Comparison of ENCODE assay signal across 1 cellular context in the genomic region with DNA sequence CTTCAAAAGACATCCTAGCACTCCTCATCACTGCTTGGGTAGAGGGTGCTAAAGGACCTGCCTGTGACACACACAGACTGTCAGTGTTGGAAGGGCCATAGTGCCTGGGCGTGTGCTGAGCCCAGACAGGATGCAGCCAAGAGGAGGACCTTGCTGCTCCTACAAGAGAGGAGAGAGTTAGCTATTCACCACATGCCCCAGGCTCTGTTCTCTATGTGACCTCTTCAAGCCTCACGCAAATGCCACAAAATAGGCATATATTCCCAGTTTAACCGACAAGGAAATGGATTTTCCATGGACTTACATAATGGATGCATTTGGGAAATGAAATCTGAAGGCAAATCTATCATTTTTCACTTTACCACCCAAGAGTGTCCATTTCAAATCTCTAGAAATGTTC.
TF ChIP-seq lines count a peak whose summit lies in the region.

No MANE protein-coding gene starts in this region.

TF ChIP-seq in H1, 55 proteins besides CTCF, POLR2A, EP300 and RAD21:
- no peak for TF ChIP-seq TAF1 (IDR thresholded peaks at IDR 0.05; ENCODE audit: low read depth, low read length)
- no peak for TF ChIP-seq RNF2 (IDR thresholded peaks at IDR 0.05; ENCODE audit: borderline replicate concordance, low read depth, low read length, missing control alignments, poor library complexity, severe bottlenecking)
- TF ChIP-seq CTBP2 (IDR thresholded peaks at IDR 0.05; ENCODE audit: borderline replicate concordance, insufficient read depth, insufficient read length, low read length): no peak
- TF ChIP-seq HDAC2 (IDR thresholded peaks at IDR 0.05; ENCODE audit: borderline replicate concordance in 1 of 2, low read depth in 2 of 2, low read length in 2 of 2): no peak
- no peak for TF ChIP-seq MAFK (IDR thresholded peaks at IDR 0.05; ENCODE audit: low read depth, low read length)
- TF ChIP-seq GTF2F1 (IDR thresholded peaks at IDR 0.05; ENCODE audit: borderline replicate concordance, low read depth, low read length): no peak
- no peak for TF ChIP-seq JUND (IDR thresholded peaks at IDR 0.05; ENCODE audit: low read length)
